Comparison of ENCODE assay signal across 8 cellular contexts in genomic region chr9:38423939-38424843, GRCh38. TPM values are rescaled to one million over a fixed set of nuclear protein-coding genes. Genes with fewer than 3 reads are reported as not detected.
DNase-seq lines count a peak whose midpoint lies in the region; ATAC-seq and TF ChIP-seq lines count a peak whose summit lies in the region.

A gene with protein sequence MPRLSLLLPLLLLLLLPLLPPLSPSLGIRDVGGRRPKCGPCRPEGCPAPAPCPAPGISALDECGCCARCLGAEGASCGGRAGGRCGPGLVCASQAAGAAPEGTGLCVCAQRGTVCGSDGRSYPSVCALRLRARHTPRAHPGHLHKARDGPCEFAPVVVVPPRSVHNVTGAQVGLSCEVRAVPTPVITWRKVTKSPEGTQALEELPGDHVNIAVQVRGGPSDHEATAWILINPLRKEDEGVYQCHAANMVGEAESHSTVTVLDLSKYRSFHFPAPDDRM (minus strand): TSS chr9:38424454. CDS start chr9:38424424, 30 bp downstream.

- no peaks in the 10 kb centered on the region for H3K36me3 Mint-ChIP-seq in CD4-positive, alpha-beta T cell (ENCODE audit: low read depth)
- no peaks in the 10 kb centered on the region for H3K36me3 Mint-ChIP-seq in neural crest cell (ENCODE audit: low read depth)

- H3K4me1 ChIP-seq in Peyer's patch: peaks cover 0 to 7% (median 2%) of the 10 kb centered on the region in 4 donors
- H3K4me1 ChIP-seq in fibroblast of lung (ENCODE audit: control insufficient read depth, extremely low read depth, insufficient read depth, low read length): no peaks in the 10 kb centered on the region

- H4K20me1 ChIP-seq in fibroblast of lung (ENCODE audit: control insufficient read depth, extremely low read depth, insufficient read depth, low read length): no peaks in the 10 kb centered on the region

- no peak for DNase-seq in CD4-positive, alpha-beta T cell
- peak in 1 of 3 donors; percentile 56 for DNase-seq in Peyer's patch
- peak in 1 of 2 donors; percentile 35 for DNase-seq in fibroblast of lung (ENCODE audit: low read depth in 2 of 2)
- DNase-seq in neural crest cell (ENCODE audit: low read depth, low spot score): peak; percentile 38
- no peak for DNase-seq in central memory CD4-positive, alpha-beta T cell
- DNase-seq in middle frontal gyrus (ENCODE audit: extremely low spot score, low spot score): no peak

- H3K4me2 ChIP-seq in fibroblast of lung (ENCODE audit: extremely low read depth, insufficient read depth, low read length): peak within 1 kb of the TSS; percentile 21

- no peak within 1 kb of the TSS for H3K27ac Mint-ChIP-seq in CD4-positive, alpha-beta T cell
- peak within 1 kb of the TSS; percentile 59 for H3K27ac Mint-ChIP-seq in neural crest cell (ENCODE audit: unreplicated experiment)

- POLR2A ChIA-PET in CD4-positive, alpha-beta T cell (lab: Charles Lee): no interaction called here

- intact Hi-C loops in CD4-positive, alpha-beta T cell (cut with DNase I, micrococcal nuclease): no loop called here

- H3K79me2 ChIP-seq in fibroblast of lung (ENCODE audit: control insufficient read depth, insufficient read depth, low read length): no peaks in the 10 kb centered on the region

- H3K4me3 Mint-ChIP-seq in CD4-positive, alpha-beta T cell: peak within 1 kb of the TSS; percentile 34
- H3K4me3 Mint-ChIP-seq in neural crest cell: peak within 1 kb of the TSS; percentile 82

- no peak for TF ChIP-seq POLR2A in Peyer's patch (IDR thresholded peaks at IDR 0.05)

- H3K27ac ChIP-seq in CD4-positive, alpha-beta T cell (ENCODE audit: low read depth, low read length): no peak within 1 kb of the TSS
- H3K27ac ChIP-seq in Peyer's patch (no peak within 1 kb of the TSS), fibroblast of lung (ENCODE audit: insufficient read depth, low read length) (no peak within 1 kb of the TSS)

- H3K9me3 ChIP-seq in CD4-positive, alpha-beta T cell (ENCODE audit: control insufficient read depth, low read length): no peaks in the 10 kb centered on the region
- H3K9me3 ChIP-seq in Peyer's patch (no peaks in the 10 kb centered on the region), fibroblast of lung (ENCODE audit: control insufficient read depth, insufficient read depth, low read depth, low read length) (no peaks in the 10 kb centered on the region)

- H3K27me3 Mint-ChIP-seq in CD4-positive, alpha-beta T cell: peaks cover 57% of the 10 kb centered on the region
- peaks cover 30% of the 10 kb centered on the region for H3K27me3 Mint-ChIP-seq in neural crest cell (ENCODE audit: low read depth)

- TF ChIP-seq CTCF in CD4-positive, alpha-beta T cell (IDR thresholded peaks at IDR 0.05): no peak
- no peak for TF ChIP-seq CTCF in Peyer's patch (IDR thresholded peaks at IDR 0.05)
- TF ChIP-seq CTCF in fibroblast of lung (conservative IDR thresholded peaks at IDR 0.05 in 1 of 2, IDR thresholded peaks at IDR 0.05 in 1 of 2; ENCODE audit: low read depth in 1 of 2, low read length in 2 of 2): no peak
- no peak for TF ChIP-seq CTCF in neural crest cell (conservative IDR thresholded peaks at IDR 0.05)

- peak within 1 kb of the TSS in 3 of 4 donors; percentile 27 to 56 (median 36) for H3K4me3 ChIP-seq in Peyer's patch
- H3K4me3 ChIP-seq in fibroblast of lung (replicated peaks in 1 of 4; ENCODE audit: control extremely low read depth in 1 of 4, insufficient read depth in 1 of 4, low read depth in 3 of 4, low read length in 4 of 4): no peak within 1 kb of the TSS

- peaks cover 43% of the 10 kb centered on the region for H3K27me3 ChIP-seq in CD4-positive, alpha-beta T cell (ENCODE audit: control insufficient read depth, insufficient read depth, low read length)
- H3K27me3 ChIP-seq in Peyer's patch (peaks cover 0 to 4% of the 10 kb centered on the region in 2 donors), fibroblast of lung (ENCODE audit: control insufficient read depth, insufficient read depth, low read length) (peaks cover 27% of the 10 kb centered on the region)

- no peak within 1 kb of the TSS for H2AFZ ChIP-seq in fibroblast of lung (ENCODE audit: low read length)

- no peak for ATAC-seq in CD4-positive, alpha-beta T cell (ENCODE audit: poor library complexity)
- peak; percentile 68 for ATAC-seq in GM19438 (IDR thresholded peaks at IDR 0.05; ENCODE audit: low read depth, unreplicated experiment)
- no peak for ATAC-seq in HG03378 (IDR thresholded peaks at IDR 0.05; ENCODE audit: unreplicated experiment)

- H3K4me1 Mint-ChIP-seq in CD4-positive, alpha-beta T cell (ENCODE audit: low read depth): no peaks in the 10 kb centered on the region
- H3K4me1 Mint-ChIP-seq in neural crest cell: peaks cover 39% of the 10 kb centered on the region

- CTCF ChIA-PET in CD4-positive, alpha-beta T cell (lab: Charles Lee): no interaction called here

- no peaks in the 10 kb centered on the region for H3K36me3 ChIP-seq in Peyer's patch
- no peaks in the 10 kb centered on the region for H3K36me3 ChIP-seq in fibroblast of lung (ENCODE audit: control insufficient read depth, insufficient read depth, low read length)

- H3K9ac ChIP-seq in fibroblast of lung (ENCODE audit: insufficient read depth, low read length): no peak within 1 kb of the TSS

- H3K9me3 Mint-ChIP-seq in CD4-positive, alpha-beta T cell: no peaks in the 10 kb centered on the region
- no peaks in the 10 kb centered on the region for H3K9me3 Mint-ChIP-seq in neural crest cell

RNA-seq across cellular contexts. Expression of the gene that starts here (rescaled TPM):
- not detected for total RNA-seq in CD4-positive, alpha-beta T cell
- total RNA-seq in Peyer's patch: 1 to 10 TPM in 2 of 4 donors, not detected in 2; 1.2 to 1.4 TPM
- total RNA-seq in fibroblast of lung: not detected in 2 replicates
- polyA plus RNA-seq in fibroblast of lung: not detected in 2 replicates
- not detected in 2 replicates for polyA plus RNA-seq in fibroblast of lung (2012)
- not detected in 2 replicates for polyA minus RNA-seq in fibroblast of lung (ENCODE audit: low replicate concordance)
- 58.9 and 63.8 TPM in 2 replicates for total RNA-seq in neural crest cell

Comparison
In these comparisons a context has a peak if more than half of its experiments do, and no peak if none do; other contexts are left out.
1. RNA of the gene that starts here (total RNA-seq): 58.9 to 63.8 TPM in neural crest cell; 1.2 to 1.4 TPM in Peyer's patch, not detected in CD4-positive, alpha-beta T cell and not detected in fibroblast of lung; every median in the first group is over 10 times any median in the second.
2. H3K4me3 ChIP-seq: peak in Peyer's patch (3 of 4); none in fibroblast of lung (0 of 4).